24 cellular contexts compared by ENCODE assay signal in genomic region chr2:223758131-223758840, GRCh38.
DNase-seq lines count a peak whose midpoint lies in the region; ATAC-seq, FAIRE-seq and TF ChIP-seq lines count a peak whose summit lies in the region.
"Had no signal": no experiment of that assay in that cellular context is flagged by ENCODE, and none has a peak within 500 bp of the region (broad histone marks: within the 10 kb centered on the region; RNA-seq: fewer than 3 reads in every experiment).

No MANE protein-coding gene starts in this region.

- POLR2A ChIA-PET in PC-3 (lab: Charles Lee; ENCODE audit: unreplicated experiment) (no interaction called here), endothelial cell of umbilical vein (lab: Charles Lee) (no interaction called here)

- intact Hi-C loops in PC-3 (cut with micrococcal nuclease) (no loop called here), endothelial cell of umbilical vein (cut with micrococcal nuclease) (loop anchor here (1.0 kb wide), 1 partner anchor 12 kb away; no protein-coding TSS in a partner anchor)

- no peak overlapping the region for H3K4me3 ChIP-seq in PC-3 (ENCODE audit: low read length)
- H3K4me3 ChIP-seq in endothelial cell of umbilical vein (replicated peaks in 1 of 3; ENCODE audit: insufficient read depth in 1 of 3, low read depth in 1 of 3, low read length in 3 of 3): no peak overlapping the region
- no peak overlapping the region for H3K4me3 ChIP-seq in small intestine (ENCODE audit: low read depth in 1 of 2, low read length in 2 of 2)
- H3K4me3 ChIP-seq: colonic mucosa, GM23338, skin epidermis, upper lobe of right lung had no signal

- H3K79me2 ChIP-seq in PC-3 (ENCODE audit: low read length): no peaks in the 10 kb centered on the region; the same call in 1 of the 2 replicates
- H3K79me2 ChIP-seq in endothelial cell of umbilical vein (ENCODE audit: control insufficient read depth, insufficient read depth, low read length): no peaks in the 10 kb centered on the region

- H3K4me1 ChIP-seq in PC-3 (ENCODE audit: insufficient read depth, low read length) (peaks cover 36% of the 10 kb centered on the region), endothelial cell of umbilical vein (ENCODE audit: control insufficient read depth, extremely low read depth, insufficient read depth, low read length) (peaks cover 31% of the 10 kb centered on the region), small intestine (ENCODE audit: control insufficient read depth in 2 of 2, insufficient read depth in 1 of 2, low read depth in 1 of 2, low read length in 1 of 2) (peaks cover 4 to 6% of the 10 kb centered on the region in 2 donors)
- H3K4me1 ChIP-seq: colonic mucosa had no signal

- TF ChIP-seq CTCF in PC-3 (conservative IDR thresholded peaks at IDR 0.05; ENCODE audit: low read depth, low read length): no peak
- TF ChIP-seq CTCF in endothelial cell of umbilical vein (IDR thresholded peaks at IDR 0.05; ENCODE audit: extremely low read depth in 1 of 2, insufficient read depth in 1 of 2, low read depth in 1 of 2, low read length in 2 of 2): no peak

- H4K20me1 ChIP-seq in PC-3 (ENCODE audit: low read length) (no peaks in the 10 kb centered on the region), endothelial cell of umbilical vein (replicated peaks; ENCODE audit: control insufficient read depth, extremely low read depth, insufficient read depth, low read length) (no peaks in the 10 kb centered on the region)

- no peak for TF ChIP-seq POLR2A in endothelial cell of umbilical vein (IDR thresholded peaks at IDR 0.05; ENCODE audit: low read depth, low read length)

- H3K27me3 ChIP-seq in PC-3 (ENCODE audit: low read length) (no peaks in the 10 kb centered on the region), endothelial cell of umbilical vein (ENCODE audit: control insufficient read depth in 2 of 2, insufficient read depth in 2 of 2, low read length in 2 of 2) (no peaks in the 10 kb centered on the region), small intestine (ENCODE audit: control insufficient read depth in 2 of 2, insufficient read depth in 2 of 2, low read length in 2 of 2) (no peaks in the 10 kb centered on the region)
- H3K27me3 ChIP-seq: colonic mucosa, upper lobe of right lung had no signal

- H3K27ac ChIP-seq in PC-3 (ENCODE audit: low read length) (peak overlapping the region; percentile 99), endothelial cell of umbilical vein (ENCODE audit: insufficient read depth, low read depth, low read length) (no peak overlapping the region), small intestine (ENCODE audit: low read depth in 1 of 2, low read length in 1 of 2) (no peak overlapping the region)
- H3K27ac ChIP-seq: colonic mucosa, upper lobe of right lung, VCaP had no signal

- H3K4me2 ChIP-seq in PC-3 (ENCODE audit: low read length): 0 out of 2 replicates have a peak overlapping the region, but pooled peaks have one; percentile 85
- peak overlapping the region; percentile 21 for H3K4me2 ChIP-seq in endothelial cell of umbilical vein (ENCODE audit: insufficient read depth, low read length)
- H3K4me2 ChIP-seq: GM23338 had no signal

- H3K9me3 ChIP-seq in PC-3 (ENCODE audit: low read length) (no peaks in the 10 kb centered on the region), endothelial cell of umbilical vein (replicated peaks; ENCODE audit: control insufficient read depth, insufficient read depth, low read length) (no peaks in the 10 kb centered on the region), small intestine (ENCODE audit: control insufficient read depth, low read depth) (no peaks in the 10 kb centered on the region)
- H3K9me3 ChIP-seq: colonic mucosa, upper lobe of right lung had no signal

- H3K36me3 ChIP-seq in PC-3 (ENCODE audit: low read depth, low read length) (no peaks in the 10 kb centered on the region), endothelial cell of umbilical vein (ENCODE audit: control insufficient read depth in 2 of 2, extremely low read depth in 1 of 2, insufficient read depth in 2 of 2, low read length in 2 of 2) (no peaks in the 10 kb centered on the region), small intestine (ENCODE audit: control insufficient read depth in 2 of 2, insufficient read depth in 2 of 2, low read length in 2 of 2) (no peaks in the 10 kb centered on the region)
- H3K36me3 ChIP-seq: colonic mucosa, upper lobe of right lung had no signal

- DNase-seq in NCI-H1436 (lab: John Stamatoyannopoulos, UW) (peak; percentile 24), NCI-H1436 treated with DMSO at 0.1 percent for 48 hours (lab: John Stamatoyannopoulos, UW) (no peak), PC-3 (no peak), endothelial cell of umbilical vein (ENCODE audit: low read depth, low spot score) (peak; percentile 76), small intestine (no peak), NCI-H2171 treated with DMSO at 0.1 percent for 48 hours (lab: John Stamatoyannopoulos, UW) (no peak)
- DNase-seq in activated effector memory CD4-positive, alpha-beta T cell treated with Interleukin-2 at 50 U/mL for 16 hours: no peak
- DNase-seq: activated CD4-positive, alpha-beta T cell treated with anti-CD3 and anti-CD28 coated beads for 48 hours; activated naive CD4-positive, alpha-beta T cell treated with anti-CD3 and anti-CD28 coated beads, Interleukin-2, amount 50 U/mL, for 16 hours; activated T-cell treated with anti-CD3 and anti-CD28 coated beads, Interleukin-2, amount 50 U/mL, for 72 hours; amygdala; CD8-positive, alpha-beta T cell; colonic mucosa; endodermal cell; mesenchymal stem cell; NCI-H1048; NCI-H510A; stimulated activated CD4-positive, alpha-beta T cell treated with anti-CD3 and anti-CD28 coated beads, Interleukin-2, amount 100 ng/mL, for 24 hours; upper lobe of right lung had no signal

- H3F3A ChIP-seq in PC-3 (ENCODE audit: low read length, unreplicated experiment): peaks cover 18% of the 10 kb centered on the region

- no peak for FAIRE-seq in endothelial cell of umbilical vein (lab: Jason Lieb, UNC)
- peak; percentile 82 for FAIRE-seq in small intestine (lab: Jason Lieb, UNC)

- 56 to 73% (median 68%) methylated on average over 4 of the region's 4 CpGs for WGBS in small intestine, 3 donors

- H3K9me2 ChIP-seq in PC-3 (replicated peaks; ENCODE audit: low read length): no peaks in the 10 kb centered on the region

- ATAC-seq in PC-3 (no peak), GM19328 (IDR thresholded peaks at IDR 0.05; ENCODE audit: unreplicated experiment) (no peak)
- ATAC-seq: activated T-cell treated with anti-CD3 and anti-CD28 coated beads, Interleukin-2, amount 50 U/mL, for 72 hours; CD8-positive, alpha-beta T cell; GM23338; SK-N-SH treated with all-trans-retinoic acid at 6 μM for 48 hours; upper lobe of right lung had no signal

- peaks cover 2% of the 10 kb centered on the region for H3K9me1 ChIP-seq in endothelial cell of umbilical vein (replicated peaks; ENCODE audit: control insufficient read depth, extremely low read depth, insufficient read depth, low read length)

- dilution Hi-C loops in endothelial cell of umbilical vein (cut with MboI; ENCODE audit: extremely low pct_ligation_motif_present, low sequenced_read_pairs): no loop called here

- BruUV-seq in PC-3 (replicated peaks; lab: Mats Ljungman, UMichigan) (no TSS peak), endothelial cell of umbilical vein (replicated peaks; lab: Mats Ljungman, UMichigan) (no TSS peak)

- no peak overlapping the region for H3K9ac ChIP-seq in PC-3 (ENCODE audit: low read length)
- no peak overlapping the region for H3K9ac ChIP-seq in endothelial cell of umbilical vein (replicated peaks; ENCODE audit: extremely low read depth, insufficient read depth, low read length)

- H2AFZ ChIP-seq in PC-3 (ENCODE audit: low read length) (no peak overlapping the region), endothelial cell of umbilical vein (ENCODE audit: low read depth, low read length) (no peak overlapping the region)
- H2AFZ ChIP-seq: GM23338 had no signal

- CTCF ChIA-PET in PC-3 (lab: Charles Lee): no interaction called here
- CTCF ChIA-PET in endothelial cell of umbilical vein (lab: Charles Lee): interaction anchor here (1.0 to 1.9 kb wide), 9 partner anchors 10 to 66 kb away, joined by 3 to 6 read pairs (median 3); no protein-coding TSS in a partner anchor

TF ChIP-seq in endothelial cell of umbilical vein, 7 proteins besides CTCF, POLR2A, EP300 and RAD21:
- no peak for TF ChIP-seq MAX (IDR thresholded peaks at IDR 0.05; ENCODE audit: insufficient read depth, insufficient read length)
- no peak for TF ChIP-seq POLR2AphosphoS5 (IDR thresholded peaks at IDR 0.05; ENCODE audit: insufficient read depth, low read depth, low read length)
- TF ChIP-seq EZH2 (IDR thresholded peaks at IDR 0.05; ENCODE audit: borderline replicate concordance, low read depth, low read length, severe bottlenecking): no peak
- no peak for TF ChIP-seq MYC (IDR thresholded peaks at IDR 0.05; ENCODE audit: low read depth, low read length)
- TF ChIP-seq GATA2 (IDR thresholded peaks at IDR 0.05; ENCODE audit: insufficient read depth, insufficient read length, low read depth, low read length): no peak
- TF ChIP-seq JUN (IDR thresholded peaks at IDR 0.05; ENCODE audit: borderline replicate concordance, insufficient read depth, insufficient read length, low read depth): no peak
- no peak for TF ChIP-seq FOS (IDR thresholded peaks at IDR 0.05; ENCODE audit: borderline replicate concordance, insufficient read depth, low read length)

Comparison
In these comparisons a context has a peak if more than half of its experiments do, and no peak if none do; other contexts are left out.
1. DNase-seq: peak in NCI-H1436 (single experiment) and endothelial cell of umbilical vein (single experiment); none in NCI-H1436 treated with DMSO at 0.1 percent for 48 hours (single experiment), PC-3 (single experiment), small intestine (single experiment), activated effector memory CD4-positive, alpha-beta T cell treated with Interleukin-2 at 50 U/mL for 16 hours (single experiment) and NCI-H2171 treated with DMSO at 0.1 percent for 48 hours (single experiment).